ENCODE assay signal across 1 cellular context in the genomic region with DNA sequence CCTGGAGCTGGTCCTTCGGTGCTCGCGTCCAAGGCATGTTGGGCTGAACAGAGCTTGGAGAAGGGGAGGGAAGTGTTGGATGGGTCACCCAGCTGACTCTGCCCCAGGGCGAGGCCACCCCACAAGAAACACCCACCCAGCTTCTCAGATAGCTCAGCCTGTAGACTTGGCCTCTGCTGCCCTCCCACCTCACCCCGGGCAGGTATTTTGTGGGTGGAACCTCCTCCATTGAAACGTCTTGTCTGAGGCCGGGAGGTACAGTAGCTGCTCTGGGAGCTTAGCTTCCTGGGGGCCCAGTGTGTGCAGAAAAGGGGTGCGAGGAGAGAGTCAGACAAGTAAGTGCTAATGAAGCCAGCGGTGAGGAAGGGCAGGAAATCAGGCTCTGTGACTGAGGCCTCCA.
TF ChIP-seq lines count a peak whose summit lies in the region.

No MANE protein-coding gene starts in this region.

TF ChIP-seq in H1, 55 proteins besides CTCF, POLR2A, EP300 and RAD21 (continued from another document):
- TF ChIP-seq SP1 (IDR thresholded peaks at IDR 0.05; ENCODE audit: low read depth, low read length) (no peak), CBX5 (IDR thresholded peaks at IDR 0.05; ENCODE audit: low read depth, low read length) (no peak), TCF12 (IDR thresholded peaks at IDR 0.05; ENCODE audit: low read depth, low read length) (no peak), HDAC6 (IDR thresholded peaks at IDR 0.05; ENCODE audit: low read depth, low read length) (no peak), SUZ12 (IDR thresholded peaks at IDR 0.05; ENCODE audit: low read length) (no peak)
- TF ChIP-seq, protein P1, sequence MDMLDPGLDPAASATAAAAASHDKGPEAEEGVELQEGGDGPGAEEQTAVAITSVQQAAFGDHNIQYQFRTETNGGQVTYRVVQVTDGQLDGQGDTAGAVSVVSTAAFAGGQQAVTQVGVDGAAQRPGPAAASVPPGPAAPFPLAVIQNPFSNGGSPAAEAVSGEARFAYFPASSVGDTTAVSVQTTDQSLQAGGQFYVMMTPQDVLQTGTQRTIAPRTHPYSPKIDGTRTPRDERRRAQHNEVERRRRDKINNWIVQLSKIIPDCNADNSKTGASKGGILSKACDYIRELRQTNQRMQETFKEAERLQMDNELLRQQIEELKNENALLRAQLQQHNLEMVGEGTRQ (IDR thresholded peaks at IDR 0.05; ENCODE audit: low read length): no peak
- TF ChIP-seq, protein P2, sequence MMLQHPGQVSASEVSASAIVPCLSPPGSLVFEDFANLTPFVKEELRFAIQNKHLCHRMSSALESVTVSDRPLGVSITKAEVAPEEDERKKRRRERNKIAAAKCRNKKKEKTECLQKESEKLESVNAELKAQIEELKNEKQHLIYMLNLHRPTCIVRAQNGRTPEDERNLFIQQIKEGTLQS (IDR thresholded peaks at IDR 0.05; ENCODE audit: insufficient read depth, low read depth, low read length): no peak
